ENCODE assay signal across 20 cellular contexts in the genomic region with DNA sequence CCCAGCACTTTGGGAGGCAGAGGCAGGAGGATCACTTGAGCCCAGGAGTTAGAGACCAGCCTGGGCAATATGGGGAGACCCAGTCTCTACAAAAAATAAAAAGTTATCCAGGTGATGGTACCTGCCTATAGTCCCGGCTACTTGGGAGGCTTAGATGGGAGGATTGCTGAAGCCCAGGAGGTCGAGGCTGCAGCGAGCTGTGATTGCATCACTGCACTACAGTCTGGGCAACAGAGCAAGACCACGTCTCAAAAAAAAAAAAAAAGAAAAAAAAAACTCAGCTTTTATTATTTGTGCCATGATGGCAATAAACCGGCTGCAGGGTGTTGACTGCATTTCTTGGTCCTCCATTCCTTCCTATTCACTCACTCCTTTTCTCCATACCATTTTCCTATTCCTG. TPM values are rescaled to one million over a fixed set of nuclear protein-coding genes. Genes with fewer than 3 reads are reported as not detected.
A peak's percentile ranks its signal among the peaks of the same experiment; 100 is the strongest.
DNase-seq lines count a peak whose midpoint lies in the region; ATAC-seq and TF ChIP-seq lines count a peak whose summit lies in the region.
"Had no signal": no experiment of that assay in that cellular context is flagged by ENCODE, and none has a peak within 500 bp of the region (broad histone marks: within the 10 kb centered on the region; RNA-seq: fewer than 3 reads in every experiment).

No MANE protein-coding gene starts in this region.

- peaks cover 5% of the 10 kb centered on the region; the same call in 1 of the 2 replicates for H3F3A ChIP-seq in DOHH2 (ENCODE audit: control insufficient read depth, insufficient read depth)

- no peaks in the 10 kb centered on the region for H3K9me2 ChIP-seq in DOHH2 (replicated peaks; ENCODE audit: control insufficient read depth, low read length)

- H3K9me3 Mint-ChIP-seq in dendritic cell treated with granulocyte-macrophage colony-stimulating factor and Interleukin-4, amounts not matched to agents 40 ng/mL and 50 ng/mL, for 4 days: no peaks in the 10 kb centered on the region
- H3K9me3 Mint-ChIP-seq in stimulated activated memory B cell treated with anti-CD40 and anti-IgM and Interleukin-4, amounts not matched to agents 10 μg/mL and 1 μg/mL and 100 μg/mL, for 72 hours: no peaks in the 10 kb centered on the region
- H3K9me3 Mint-ChIP-seq: activated T-helper 2 cell treated with anti-CD3 and anti-CD28 coated beads, Interferon-gamma antibody, Interleukin-2, Interleukin-4, amounts not matched to agents 10 μg/mL and 5 μg/mL and 100 μg/mL, durations not matched to agents 14 hours and 24 hours and 36 hours; brain; H9; neural crest cell had no signal

- H3K4me3 ChIP-seq in heart left ventricle (no peak overlapping the region), DOHH2 (ENCODE audit: low read length) (no peak overlapping the region), mammary epithelial cell (replicated peaks in 1 of 3; ENCODE audit: insufficient read depth in 1 of 3, low read depth in 2 of 3, low read length in 3 of 3) (no peak overlapping the region)
- H3K4me3 ChIP-seq: esophagus muscularis mucosa, upper lobe of right lung had no signal

- peaks cover 59% of the 10 kb centered on the region for H3K36me3 Mint-ChIP-seq in dendritic cell treated with granulocyte-macrophage colony-stimulating factor and Interleukin-4, amounts not matched to agents 40 ng/mL and 50 ng/mL, for 4 days (ENCODE audit: low read depth)
- peaks cover 11% of the 10 kb centered on the region for H3K36me3 Mint-ChIP-seq in stimulated activated memory B cell treated with anti-CD40 and anti-IgM and Interleukin-4, amounts not matched to agents 10 μg/mL and 1 μg/mL and 100 μg/mL, for 72 hours
- H3K36me3 Mint-ChIP-seq: brain had no signal

- no peak for ATAC-seq in heart left ventricle
- ATAC-seq in Right ventricle myocardium superior (ENCODE audit: poor library complexity): no peak
- ATAC-seq in stimulated activated memory B cell treated with anti-CD40 and anti-IgM and Interleukin-4, amounts not matched to agents 10 μg/mL and 1 μg/mL and 100 μg/mL, for 72 hours: no peak

- no peak for TF ChIP-seq POLR2A in heart left ventricle (IDR thresholded peaks at IDR 0.05)

- H3K9ac ChIP-seq in mammary epithelial cell (ENCODE audit: insufficient read depth, low read length): no peak overlapping the region
- H3K9ac ChIP-seq: KMS-11 had no signal

- CTCF ChIA-PET in mammary epithelial cell (lab: Charles Lee; ENCODE audit: low non-redundant PET): no interaction called here

- no peak overlapping the region for H2AFZ ChIP-seq in mammary epithelial cell (ENCODE audit: low read depth, low read length)

- no peak for DNase-seq in heart left ventricle
- DNase-seq in Right ventricle myocardium superior: no peak
- no peak for DNase-seq in DMS53 (lab: John Stamatoyannopoulos, UW)
- DNase-seq in NCI-H226: no peak
- no peak for DNase-seq in mammary epithelial cell
- DNase-seq: activated CD4-positive, alpha-beta T cell treated with anti-CD3 and anti-CD28 coated beads for 4 hours; H9; NCI-H1436 treated with DMSO at 0.1 percent for 48 hours; NCI-H2171 treated with DMSO at 0.1 percent for 48 hours; stimulated activated CD8-positive, alpha-beta memory T cell treated with anti-CD3 and anti-CD28 coated beads, Interleukin-4, amount 100 ng/mL, for 48 hours; T-helper 1 cell; upper lobe of right lung had no signal

- BruUV-seq in mammary epithelial cell (replicated peaks; lab: Mats Ljungman, UMichigan): no TSS peak

- no peak overlapping the region for H3K4me3 Mint-ChIP-seq in dendritic cell treated with granulocyte-macrophage colony-stimulating factor and Interleukin-4, amounts not matched to agents 40 ng/mL and 50 ng/mL, for 4 days
- no peak overlapping the region for H3K4me3 Mint-ChIP-seq in stimulated activated memory B cell treated with anti-CD40 and anti-IgM and Interleukin-4, amounts not matched to agents 10 μg/mL and 1 μg/mL and 100 μg/mL, for 72 hours
- H3K4me3 Mint-ChIP-seq: H9, neural crest cell had no signal

- H3K27me3 ChIP-seq in heart left ventricle (no peaks in the 10 kb centered on the region), DOHH2 (ENCODE audit: control insufficient read depth, low read length) (no peaks in the 10 kb centered on the region), mammary epithelial cell (ENCODE audit: insufficient read depth, low read length) (no peaks in the 10 kb centered on the region)
- H3K27me3 ChIP-seq: esophagus muscularis mucosa, upper lobe of right lung had no signal

- H3K9me3 ChIP-seq in heart left ventricle (no peaks in the 10 kb centered on the region), DOHH2 (ENCODE audit: control insufficient read depth, insufficient read depth, low read length) (no peaks in the 10 kb centered on the region), mammary epithelial cell (replicated peaks; ENCODE audit: insufficient read depth, low read length) (no peaks in the 10 kb centered on the region)
- H3K9me3 ChIP-seq: esophagus muscularis mucosa, upper lobe of right lung had no signal

- H3K4me1 ChIP-seq in heart left ventricle (peaks cover 0 to 61% (median 28%) of the 10 kb centered on the region in 12 donors), DOHH2 (ENCODE audit: control insufficient read depth, low read length) (peaks cover 91% of the 10 kb centered on the region), mammary epithelial cell (ENCODE audit: insufficient read depth, low read length) (peaks cover 35% of the 10 kb centered on the region)

- in situ Hi-C loops in mammary epithelial cell (cut with MboI; ENCODE audit: low sequenced_read_pairs in 2 of 2): no loop called here

- peaks cover 65% of the 10 kb centered on the region for H3K4me1 Mint-ChIP-seq in dendritic cell treated with granulocyte-macrophage colony-stimulating factor and Interleukin-4, amounts not matched to agents 40 ng/mL and 50 ng/mL, for 4 days (ENCODE audit: low read depth)
- peaks cover 36% of the 10 kb centered on the region for H3K4me1 Mint-ChIP-seq in stimulated activated memory B cell treated with anti-CD40 and anti-IgM and Interleukin-4, amounts not matched to agents 10 μg/mL and 1 μg/mL and 100 μg/mL, for 72 hours

- peak overlapping the region; percentile 36 for H3K4me2 ChIP-seq in DOHH2 (ENCODE audit: low read length)
- no peak overlapping the region for H3K4me2 ChIP-seq in mammary epithelial cell (ENCODE audit: insufficient read depth, low read depth, low read length)

- H3K27me3 Mint-ChIP-seq in dendritic cell treated with granulocyte-macrophage colony-stimulating factor and Interleukin-4, amounts not matched to agents 40 ng/mL and 50 ng/mL, for 4 days: no peaks in the 10 kb centered on the region
- H3K27me3 Mint-ChIP-seq in stimulated activated memory B cell treated with anti-CD40 and anti-IgM and Interleukin-4, amounts not matched to agents 10 μg/mL and 1 μg/mL and 100 μg/mL, for 72 hours: no peaks in the 10 kb centered on the region

- peak overlapping the region; percentile 38 for H3K27ac Mint-ChIP-seq in dendritic cell treated with granulocyte-macrophage colony-stimulating factor and Interleukin-4, amounts not matched to agents 40 ng/mL and 50 ng/mL, for 4 days
- H3K27ac Mint-ChIP-seq in stimulated activated memory B cell treated with anti-CD40 and anti-IgM and Interleukin-4, amounts not matched to agents 10 μg/mL and 1 μg/mL and 100 μg/mL, for 72 hours: peak overlapping the region; percentile 13
- H3K27ac Mint-ChIP-seq: activated T-helper 2 cell treated with anti-CD3 and anti-CD28 coated beads, Interferon-gamma antibody, Interleukin-2, Interleukin-4, amounts not matched to agents 10 μg/mL and 5 μg/mL and 100 μg/mL, durations not matched to agents 14 hours and 24 hours and 36 hours had no signal

- peak overlapping the region in 11 of 12 donors; percentile 4 to 73 (median 47) for H3K27ac ChIP-seq in heart left ventricle
- peak overlapping the region; percentile 41 for H3K27ac ChIP-seq in DOHH2 (ENCODE audit: low read depth, low read length)
- H3K27ac ChIP-seq in mammary epithelial cell (ENCODE audit: insufficient read depth, low read depth, low read length): no peak overlapping the region
- H3K27ac ChIP-seq: esophagus muscularis mucosa, KMS-11, upper lobe of right lung had no signal

- H4K20me1 ChIP-seq in DOHH2 (ENCODE audit: control insufficient read depth, insufficient read depth, low read depth, low read length): no peaks in the 10 kb centered on the region
- no peaks in the 10 kb centered on the region for H4K20me1 ChIP-seq in mammary epithelial cell (ENCODE audit: insufficient read depth, low read length)

- H3K79me2 ChIP-seq in DOHH2 (ENCODE audit: control insufficient read depth, low read length) (peaks cover 93% of the 10 kb centered on the region), mammary epithelial cell (ENCODE audit: insufficient read depth, low read length) (peaks cover 19% of the 10 kb centered on the region)

- peaks cover 0 to 19% (median 5%) of the 10 kb centered on the region in 9 donors for H3K36me3 ChIP-seq in heart left ventricle
- H3K36me3 ChIP-seq in DOHH2 (ENCODE audit: control insufficient read depth, low read length): peaks cover 72% of the 10 kb centered on the region
- H3K36me3 ChIP-seq in mammary epithelial cell (ENCODE audit: insufficient read depth, low read length): peaks cover 3% of the 10 kb centered on the region

- dilution Hi-C loops in mammary epithelial cell (cut with HindIII; ENCODE audit: low sequenced_read_pairs): no loop called here

- TF ChIP-seq CTCF in heart left ventricle (IDR thresholded peaks at IDR 0.05) (no peak), DOHH2 (IDR thresholded peaks at IDR 0.05; ENCODE audit: low read depth, low read length, poor library complexity, severe bottlenecking) (no peak), mammary epithelial cell (conservative IDR thresholded peaks at IDR 0.05 in 1 of 2, IDR thresholded peaks at IDR 0.05 in 1 of 2; ENCODE audit: extremely low read depth in 1 of 2, insufficient read depth in 1 of 2, low read depth in 1 of 2, low read length in 2 of 2) (no peak)

- 78 to 85% (median 81%) methylated on average over 5 of the region's 5 CpGs for WGBS in heart left ventricle, 4 donors
- 100% methylated on average over 2 of the region's 5 CpGs for WGBS in mammary epithelial cell (ENCODE audit: low coverage, missing lambda C conversion rate)

- intact Hi-C loops in heart left ventricle (cut with DNase I) (no loop called here), Right ventricle myocardium superior (cut with DNase I) (loop anchor here (2.0 kb wide), 1 partner anchor 17 kb away; no protein-coding TSS in a partner anchor), mammary epithelial cell (cut with micrococcal nuclease) (no loop called here)
- intact Hi-C loops in dendritic cell treated with granulocyte-macrophage colony-stimulating factor and Interleukin-4, amounts not matched to agents 40 ng/mL and 50 ng/mL, for 4 days (cut with micrococcal nuclease): no loop called here

RNA-seq across cellular contexts. Expression of a gene that starts 33.6 kb away (rescaled TPM):
- 10 to 100 TPM; 15.1 to 28.0 (median 23.1) TPM for total RNA-seq in heart left ventricle
- 10 to 100 TPM; 17.3 to 23.8 TPM for polyA plus RNA-seq in heart left ventricle
- total RNA-seq in Right ventricle myocardium superior: 23.9 TPM
- 10 to 100 TPM; 35.7 to 38.3 TPM for total RNA-seq in mammary epithelial cell
- polyA plus RNA-seq in mammary epithelial cell: 21.5 TPM
- polyA minus RNA-seq in mammary epithelial cell: 61.8 TPM

RNA-seq across cellular contexts. Expression of a gene that starts 44.1 kb away (rescaled TPM):
- total RNA-seq in heart left ventricle (100 to 1,000 TPM in 1 of 9 donors, 10 to 100 TPM in 8; 12.1 to 103 (median 25.2) TPM), Right ventricle myocardium superior (30.1 TPM), mammary epithelial cell (10 to 100 TPM; 18.8 to 62.5 TPM)
- polyA plus RNA-seq in heart left ventricle (10 to 100 TPM; 24.3 to 51.7 TPM), mammary epithelial cell (28.4 TPM)
- polyA minus RNA-seq in mammary epithelial cell: 63.0 TPM
